Comparison of ENCODE assay signal across 9 cellular contexts in genomic region chrX:78321809-78322208, GRCh38. TPM values are rescaled to one million over a fixed set of nuclear protein-coding genes. Genes with fewer than 3 reads are reported as not detected.
A peak's percentile ranks its signal among the peaks of the same experiment; 100 is the strongest.
DNase-seq lines count a peak whose midpoint lies in the region; ATAC-seq and TF ChIP-seq lines count a peak whose summit lies in the region.
"Had no signal": no experiment of that assay in that cellular context is flagged by ENCODE, and none has a peak within 500 bp of the region (broad histone marks: within the 10 kb centered on the region; RNA-seq: fewer than 3 reads in every experiment).

No MANE protein-coding gene starts in this region.

- no peaks in the 10 kb centered on the region for H3K4me1 ChIP-seq in A673 (ENCODE audit: insufficient read depth, low read length, poor library complexity, severe bottlenecking)

- POLR2A ChIA-PET in A673 (lab: Charles Lee; ENCODE audit: low non-redundant PET): no interaction called here

- ATAC-seq in GM18861 (IDR thresholded peaks at IDR 0.05; ENCODE audit: unreplicated experiment): peak; percentile 91
- ATAC-seq in HG02678 (IDR thresholded peaks at IDR 0.05; ENCODE audit: unreplicated experiment): peak; percentile 95

- H3K36me3 ChIP-seq in A673 (ENCODE audit: insufficient read depth, low read length, poor library complexity, severe bottlenecking): no peaks in the 10 kb centered on the region

- intact Hi-C loops in A673 (cut with micrococcal nuclease; ENCODE audit: unreplicated experiment): no loop called here

- CTCF ChIA-PET in A673 (lab: Charles Lee): no interaction called here

- no peak for TF ChIP-seq CTCF in A673 (conservative IDR thresholded peaks at IDR 0.05; ENCODE audit: low read depth, low read length)

- H3K27me3 ChIP-seq in A673 (replicated peaks; ENCODE audit: insufficient read depth, low read depth, low read length, poor library complexity): no peaks in the 10 kb centered on the region

- no peak for TF ChIP-seq POLR2A in erythroblast (IDR thresholded peaks at IDR 0.05; ENCODE audit: low read length)

- no peak overlapping the region for H3K27ac ChIP-seq in A673 (ENCODE audit: low read depth, low read length, poor library complexity, severe bottlenecking)

- no peak overlapping the region for H3K4me3 ChIP-seq in A673 (ENCODE audit: low read depth, low read length, poor library complexity, severe bottlenecking)

- no TSS peak for BruUV-seq in A673 (replicated peaks; lab: Mats Ljungman, UMichigan)

- DNase-seq in MV-4-11 (lab: John Stamatoyannopoulos, UW): peak; percentile 91
- peak; percentile 39 for DNase-seq in activated effector memory CD4-positive, alpha-beta T cell treated with Interleukin-2 at 50 U/mL for 16 hours
- DNase-seq in stimulated activated CD4-positive, alpha-beta T cell treated with anti-CD3 and anti-CD28 coated beads, Interleukin-15, amount 100 ng/mL, for 24 hours: peak; percentile 45
- DNase-seq in hepatic stellate cell (ENCODE audit: low spot score): no peak
- no peak for DNase-seq in erythroblast (lab: John Stamatoyannopoulos, UW)
- no peak for DNase-seq in A673 (ENCODE audit: low spot score)

- H3K9me3 ChIP-seq in A673 (ENCODE audit: low read depth, low read length, poor library complexity, severe bottlenecking): no peaks in the 10 kb centered on the region

RNA-seq across cellular contexts. Expression of gene CYSLTR1, which starts 5.6 kb away (rescaled TPM):
- 2.1 TPM in 2 replicates for total RNA-seq in A673 (2021)
- total RNA-seq: NCI-H460 had no signal

Comparison
In these comparisons a context has a peak if more than half of its experiments do, and no peak if none do; other contexts are left out.
1. DNase-seq: peak in MV-4-11 (single experiment), activated effector memory CD4-positive, alpha-beta T cell treated with Interleukin-2 at 50 U/mL for 16 hours (single experiment) and stimulated activated CD4-positive, alpha-beta T cell treated with anti-CD3 and anti-CD28 coated beads, Interleukin-15, amount 100 ng/mL, for 24 hours (single experiment); none in hepatic stellate cell (single experiment), erythroblast (0 of 2) and A673 (single experiment).